ENCODE assay signal across 13 cellular contexts in the genomic region with DNA sequence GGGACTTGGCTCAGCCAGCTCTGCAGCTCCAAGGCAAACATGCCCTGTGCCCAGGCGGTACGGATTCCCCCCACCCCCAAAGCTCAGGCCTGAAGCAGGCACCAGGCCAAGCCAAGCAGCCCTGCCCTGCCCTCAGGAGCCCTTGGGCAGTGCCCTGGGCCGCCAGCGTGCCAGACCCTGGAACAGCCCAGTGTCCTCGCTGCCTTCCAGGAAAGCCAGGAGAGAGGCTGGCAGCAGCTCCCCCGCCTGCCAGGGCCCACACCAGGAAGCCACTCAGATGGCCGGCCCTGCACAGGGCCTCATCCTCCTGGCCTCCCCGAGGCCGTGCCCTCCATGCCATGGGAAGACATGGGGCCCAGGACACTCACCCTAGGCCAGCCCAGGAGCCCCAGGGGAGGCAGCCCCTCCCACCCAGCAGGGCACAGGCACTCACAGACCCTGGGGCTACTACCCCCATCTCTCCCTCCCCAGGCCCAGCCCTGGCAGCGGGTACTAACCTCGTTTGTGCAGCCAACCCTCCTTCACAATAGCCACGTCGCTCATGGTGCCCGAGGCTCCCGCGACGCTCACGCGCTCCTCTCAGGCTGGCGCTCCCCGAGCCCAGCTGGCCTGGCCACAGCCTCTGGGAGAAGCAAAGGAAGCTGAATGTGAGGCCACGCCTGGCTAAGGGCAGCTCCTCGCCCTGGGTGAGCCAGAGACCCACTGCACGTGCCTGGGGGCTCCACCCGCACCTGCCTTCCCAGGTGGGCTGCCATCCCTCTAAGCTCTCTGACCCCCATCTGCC. TPM values are rescaled to one million over a fixed set of nuclear protein-coding genes. Genes with fewer than 3 reads are reported as not detected.
DNase-seq lines count a peak whose midpoint lies in the region; ATAC-seq and TF ChIP-seq lines count a peak whose summit lies in the region.
"Had no signal": no experiment of that assay in that cellular context is flagged by ENCODE, and none has a peak within 500 bp of the region (broad histone marks: within the 10 kb centered on the region; RNA-seq: fewer than 3 reads in every experiment).

No MANE protein-coding gene starts in this region.

- peak; percentile 76 for ATAC-seq in left lung
- ATAC-seq: Panc1 had no signal

- no peaks in the 10 kb centered on the region for H3K9me3 ChIP-seq in left lung
- H3K9me3 ChIP-seq in testis: no peaks in the 10 kb centered on the region
- H3K9me3 ChIP-seq: sigmoid colon had no signal

- no peak for TF ChIP-seq POLR2A in testis (IDR thresholded peaks at IDR 0.05)

- H3K4me1 ChIP-seq in left lung: peaks cover 36 to 80% of the 10 kb centered on the region in 2 donors
- H3K4me1 ChIP-seq in testis: peaks cover 65% of the 10 kb centered on the region

- H3K4me3 ChIP-seq in left lung (no peak overlapping the region), testis (no peak overlapping the region)
- H3K4me3 ChIP-seq: sigmoid colon had no signal

- no peaks in the 10 kb centered on the region for H3K27me3 ChIP-seq in left lung
- no peaks in the 10 kb centered on the region for H3K27me3 ChIP-seq in testis
- H3K27me3 ChIP-seq: sigmoid colon had no signal

- intact Hi-C loops in left lung (cut with DNase I): no loop called here
- intact Hi-C loops in testis (cut with DNase I; ENCODE audit: low total_unique reads): no loop called here

- H3K36me3 ChIP-seq in left lung (peaks cover 0 to 53% of the 10 kb centered on the region in 2 donors), testis (ENCODE audit: low read depth, missing control alignments) (no peaks in the 10 kb centered on the region)

- peak overlapping the region; percentile 28 to 42 for H3K27ac ChIP-seq in left lung
- no peak overlapping the region for H3K27ac ChIP-seq in testis
- H3K27ac ChIP-seq: sigmoid colon had no signal

- DNase-seq in NCI-H2227 (lab: John Stamatoyannopoulos, UW; ENCODE audit: unreplicated experiment): peak; percentile 48
- no peak for DNase-seq in NCI-H2227 treated with DMSO at 0.1 percent for 48 hours (lab: John Stamatoyannopoulos, UW)
- peak; percentile 55 for DNase-seq in astrocyte of the hippocampus (ENCODE audit: low read depth, low spot score)
- DNase-seq in left lung: peak; percentile 81 to 91
- peak; percentile 61 for DNase-seq in testis
- DNase-seq in activated CD4-positive, alpha-beta T cell treated with anti-CD3 and anti-CD28 coated beads, Interleukin-2, amount 50 U/mL, for 1 hour: no peak
- DNase-seq in EL: no peak
- no peak for DNase-seq in NCI-H1105 treated with DMSO at 0.1 percent for 48 hours (lab: John Stamatoyannopoulos, UW)
- DNase-seq: ACHN, activated T-cell treated with anti-CD3 and anti-CD28 coated beads for 4 hours, hippocampal formation, sigmoid colon had no signal

- TF ChIP-seq CTCF in left lung (IDR thresholded peaks at IDR 0.05) (no peak), testis (IDR thresholded peaks at IDR 0.05) (no peak)

- WGBS in testis, 2 donors: 77 to 84% methylated on average over 21 to 22 of the region's 25 CpGs

RNA-seq across cellular contexts. Expression of a gene that starts 3.3 kb away (rescaled TPM):
- total RNA-seq in left lung (100 to 1,000 TPM; 173 to 176 TPM), testis (100 to 1,000 TPM; 106 to 125 TPM)
- 68.2 TPM for polyA plus RNA-seq in testis (ENCODE audit: insufficient read depth, low read depth, low replicate concordance)

RNA-seq across cellular contexts. Expression of a gene that starts 8.6 kb away (rescaled TPM):
- total RNA-seq in left lung (10 to 100 TPM in 1 of 2 donors, 1 to 10 TPM in 1; 9.9 to 12.1 TPM), testis (1 to 10 TPM; 6.1 to 8.4 TPM)
- 7.1 TPM for polyA plus RNA-seq in testis (ENCODE audit: insufficient read depth, low read depth, low replicate concordance)

RNA-seq across cellular contexts. Expression of a gene that starts 39.3 kb away (rescaled TPM):
- total RNA-seq in left lung (10 to 100 TPM; 59.2 to 69.5 TPM), testis (100 to 1,000 TPM; 236 to 247 TPM)
- polyA plus RNA-seq in testis (ENCODE audit: insufficient read depth, low read depth, low replicate concordance): 99.5 TPM

Comparison
In these comparisons a context has a peak if more than half of its experiments do, and no peak if none do; other contexts are left out.
1. DNase-seq: peak in NCI-H2227 (single experiment), astrocyte of the hippocampus (single experiment), left lung (2 of 2) and testis (single experiment); none in NCI-H2227 treated with DMSO at 0.1 percent for 48 hours (single experiment), activated CD4-positive, alpha-beta T cell treated with anti-CD3 and anti-CD28 coated beads, Interleukin-2, amount 50 U/mL, for 1 hour (single experiment), EL (single experiment) and NCI-H1105 treated with DMSO at 0.1 percent for 48 hours (single experiment).
2. H3K27ac ChIP-seq: peak in left lung (2 of 2); none in testis (0 of 2).